8 cellular contexts compared by ENCODE assay signal in genomic region chr11:57667065-57667714, GRCh38. TPM values are rescaled to one million over a fixed set of nuclear protein-coding genes. Genes with fewer than 3 reads are reported as not detected.
A peak's percentile ranks its signal among the peaks of the same experiment; 100 is the strongest.
DNase-seq lines count a peak whose midpoint lies in the region; ATAC-seq and TF ChIP-seq lines count a peak whose summit lies in the region.

No MANE protein-coding gene starts in this region.

- peak; percentile 57 for ATAC-seq in HG02623 (IDR thresholded peaks at IDR 0.05; ENCODE audit: unreplicated experiment)
- ATAC-seq in thoracic aorta (ENCODE audit: insufficient number of reproducible peaks, low FRiP score, low read depth), result peak; percentile 98

- TF ChIP-seq CTCF in GM10266 (IDR thresholded peaks at IDR 0.05; ENCODE audit: control insufficient read depth, insufficient read depth, low read depth, missing control alignments), result no peak
- TF ChIP-seq CTCF in glutamatergic neuron (IDR thresholded peaks at IDR 0.05; ENCODE audit: partially characterized antibody, unreplicated experiment), result no peak
- TF ChIP-seq CTCF in osteoblast (IDR thresholded peaks at IDR 0.05; ENCODE audit: extremely low read depth, low read depth, low read length), result no peak
- no peak for TF ChIP-seq CTCF in thoracic aorta (IDR thresholded peaks at IDR 0.05)

- peak overlapping the region; percentile 98 for H3K4me3 Mint-ChIP-seq in activated naive CD8-positive, alpha-beta T cell treated with anti-CD3 and anti-CD28 coated beads for 36 hours
- peak overlapping the region; percentile 97 for H3K4me3 Mint-ChIP-seq in glutamatergic neuron (ENCODE audit: unreplicated experiment)

- H3K9me3 ChIP-seq in osteoblast (ENCODE audit: low read depth, low read length), result no peaks in the 10 kb centered on the region
- H3K9me3 ChIP-seq in thoracic aorta, result no peaks in the 10 kb centered on the region

- peak overlapping the region; percentile 93 for H2AFZ ChIP-seq in osteoblast (ENCODE audit: low read length)

- peak overlapping the region; percentile 97 for H3K4me3 ChIP-seq in osteoblast (ENCODE audit: insufficient read depth, low read length)
- H3K4me3 ChIP-seq in thoracic aorta, result peak overlapping the region; percentile 79

- H4K20me1 ChIP-seq in osteoblast (ENCODE audit: insufficient read depth, low read length), result peaks cover 20% of the 10 kb centered on the region

- H3K27me3 ChIP-seq in osteoblast (ENCODE audit: insufficient read depth, low read length) (no peaks in the 10 kb centered on the region), thoracic aorta (replicated peaks; ENCODE audit: insufficient read depth) (no peaks in the 10 kb centered on the region)

- H3K9me3 Mint-ChIP-seq in activated naive CD8-positive, alpha-beta T cell treated with anti-CD3 and anti-CD28 coated beads for 36 hours, result no peaks in the 10 kb centered on the region
- peaks cover 24% of the 10 kb centered on the region for H3K9me3 Mint-ChIP-seq in glutamatergic neuron (ENCODE audit: unreplicated experiment)

- H3K27ac ChIP-seq in osteoblast (ENCODE audit: low read depth, low read length) (peak overlapping the region; percentile 100), thoracic aorta (peak overlapping the region; percentile 97 to 98)

- H3K4me1 ChIP-seq in osteoblast (ENCODE audit: insufficient read depth, low read length) (peaks cover 22% of the 10 kb centered on the region), thoracic aorta (ENCODE audit: control insufficient read depth in 1 of 2, low read depth in 2 of 2) (peaks cover 17 to 24% of the 10 kb centered on the region in 2 donors)

- H3K79me2 ChIP-seq in osteoblast (ENCODE audit: insufficient read depth, low read length), result peaks cover 42% of the 10 kb centered on the region

- peaks cover 29% of the 10 kb centered on the region for H3K4me1 Mint-ChIP-seq in activated naive CD8-positive, alpha-beta T cell treated with anti-CD3 and anti-CD28 coated beads for 36 hours
- peaks cover 5% of the 10 kb centered on the region for H3K4me1 Mint-ChIP-seq in glutamatergic neuron (ENCODE audit: low read depth, unreplicated experiment)

- DNase-seq in GM10266 (ENCODE audit: extremely low spot score) (peak; percentile 93), NCI-H1092 treated with DMSO at 0.1 percent for 48 hours (lab: John Stamatoyannopoulos, UW) (peak; percentile 100), SKM-1 (lab: John Stamatoyannopoulos, UW; ENCODE audit: unreplicated experiment) (peak; percentile 97), glutamatergic neuron (peak; percentile 89), osteoblast (ENCODE audit: insufficient read length, low spot score, missing footprints) (peak; percentile 99), thoracic aorta (ENCODE audit: low spot score) (peak; percentile 93)
- DNase-seq in activated naive CD8-positive, alpha-beta T cell treated with anti-CD3 and anti-CD28 coated beads for 36 hours, result peak; percentile 92

- peak overlapping the region; percentile 89 for H3K4me2 ChIP-seq in osteoblast (ENCODE audit: insufficient read depth, low read length)

- H3K36me3 Mint-ChIP-seq in activated naive CD8-positive, alpha-beta T cell treated with anti-CD3 and anti-CD28 coated beads for 36 hours, result peaks cover 17% of the 10 kb centered on the region
- H3K36me3 Mint-ChIP-seq in glutamatergic neuron (ENCODE audit: unreplicated experiment), result no peaks in the 10 kb centered on the region

- H3K27ac Mint-ChIP-seq in activated naive CD8-positive, alpha-beta T cell treated with anti-CD3 and anti-CD28 coated beads for 36 hours, result peak overlapping the region; percentile 98
- peak overlapping the region; percentile 100 for H3K27ac Mint-ChIP-seq in glutamatergic neuron (ENCODE audit: unreplicated experiment)

- H3K36me3 ChIP-seq in osteoblast (ENCODE audit: insufficient read depth, low read length) (peaks cover 14% of the 10 kb centered on the region), thoracic aorta (peaks cover 1% of the 10 kb centered on the region)

- H3K27me3 Mint-ChIP-seq in activated naive CD8-positive, alpha-beta T cell treated with anti-CD3 and anti-CD28 coated beads for 36 hours, result no peaks in the 10 kb centered on the region
- peaks cover 21% of the 10 kb centered on the region for H3K27me3 Mint-ChIP-seq in glutamatergic neuron (ENCODE audit: unreplicated experiment)

RNA-seq across cellular contexts. Expression of gene ZDHHC5, which starts 0.7 kb away (rescaled TPM):
- 10 to 100 TPM; 74.0 to 78.6 TPM for total RNA-seq in activated naive CD8-positive, alpha-beta T cell treated with anti-CD3 and anti-CD28 coated beads for 36 hours
- total RNA-seq in glutamatergic neuron (ENCODE audit: unreplicated experiment) (42.3 TPM), osteoblast (48.3 and 48.9 TPM in 2 replicates), thoracic aorta (10 to 100 TPM; 46.0 to 53.3 TPM)

RNA-seq across cellular contexts. Expression of gene CLP1, which starts 9.6 kb away (rescaled TPM):
- 10 to 100 TPM; 22.0 to 22.2 TPM for total RNA-seq in activated naive CD8-positive, alpha-beta T cell treated with anti-CD3 and anti-CD28 coated beads for 36 hours
- total RNA-seq in glutamatergic neuron (ENCODE audit: unreplicated experiment) (17.1 TPM), osteoblast (15.2 and 15.6 TPM in 2 replicates), thoracic aorta (10 to 100 TPM; 15.0 TPM)

RNA-seq across cellular contexts. Expression of gene YPEL4, which starts 17.5 kb away (rescaled TPM):
- under 1 TPM; 0.38 to 0.56 TPM for total RNA-seq in activated naive CD8-positive, alpha-beta T cell treated with anti-CD3 and anti-CD28 coated beads for 36 hours
- 16.9 TPM for total RNA-seq in glutamatergic neuron (ENCODE audit: unreplicated experiment)
- 0.59 and 0.72 TPM in 2 replicates for total RNA-seq in osteoblast
- total RNA-seq in thoracic aorta, result 1 to 10 TPM; 1.1 to 1.2 TPM

RNA-seq across cellular contexts. Expression of gene MED19, which starts 44.8 kb away (rescaled TPM):
- 10 to 100 TPM; 13.8 to 14.9 TPM for total RNA-seq in activated naive CD8-positive, alpha-beta T cell treated with anti-CD3 and anti-CD28 coated beads for 36 hours
- 30.9 TPM for total RNA-seq in glutamatergic neuron (ENCODE audit: unreplicated experiment)
- total RNA-seq in osteoblast, result 13.4 and 13.6 TPM in 2 replicates
- total RNA-seq in thoracic aorta, result 10 to 100 TPM; 11.1 to 11.9 TPM

RNA-seq across cellular contexts. Expression of gene TMX2, which starts 45.2 kb away (rescaled TPM):
- total RNA-seq in activated naive CD8-positive, alpha-beta T cell treated with anti-CD3 and anti-CD28 coated beads for 36 hours, result 10 to 100 TPM; 94.9 to 99.1 TPM
- total RNA-seq in glutamatergic neuron (ENCODE audit: unreplicated experiment) (94.5 TPM), osteoblast (41.3 and 47.8 TPM in 2 replicates), thoracic aorta (10 to 100 TPM; 47.4 to 57.2 TPM)

Comparison
In these comparisons a context has a peak if more than half of its experiments do, and no peak if none do; other contexts are left out.
1. Peak in every context shown above with its lines: DNase-seq, ATAC-seq, H3K4me3 ChIP-seq and H3K27ac ChIP-seq.